16 cellular contexts compared by ENCODE assay signal in the genomic region with DNA sequence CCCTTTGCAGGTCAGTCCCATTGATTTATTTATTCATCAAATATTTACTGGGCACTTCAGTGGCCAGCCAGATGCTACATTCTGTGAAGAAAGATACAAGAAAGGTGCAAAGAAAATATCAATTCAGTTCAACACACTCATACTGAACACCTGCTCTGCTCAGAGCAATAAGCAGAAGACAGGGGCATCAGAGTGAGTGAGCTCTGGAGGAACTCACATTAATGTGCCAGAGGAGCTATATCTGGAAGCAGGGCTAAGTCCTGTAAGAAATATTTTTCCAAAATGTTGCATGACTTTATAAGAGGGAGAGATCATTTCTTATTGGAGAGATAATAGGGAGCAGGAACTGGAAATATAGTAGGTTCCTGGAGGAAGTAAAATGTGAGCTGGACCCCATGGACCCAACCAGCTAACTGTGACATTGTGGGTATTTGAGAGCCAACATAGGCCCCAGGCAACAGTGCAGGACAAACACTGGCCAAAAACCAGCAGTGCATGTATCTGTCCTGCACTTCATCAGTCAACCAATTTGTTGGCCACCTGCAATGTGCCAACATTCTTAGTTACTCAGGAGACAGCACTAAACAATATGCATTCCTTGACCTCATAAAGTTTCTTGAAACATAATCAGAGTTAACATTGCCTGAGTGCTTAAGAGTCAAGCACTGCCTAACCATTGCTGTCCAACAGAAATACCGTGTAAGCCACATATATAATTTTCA.
A peak's percentile ranks its signal among the peaks of the same experiment; 100 is the strongest.
DNase-seq lines count a peak whose midpoint lies in the region; ATAC-seq, FAIRE-seq and TF ChIP-seq lines count a peak whose summit lies in the region.
"Had no signal": no experiment of that assay in that cellular context is flagged by ENCODE, and none has a peak within 500 bp of the region (broad histone marks: within the 10 kb centered on the region; RNA-seq: fewer than 3 reads in every experiment).

No MANE protein-coding gene starts in this region.

- no peak for TF ChIP-seq POLR2A in gastroesophageal sphincter (IDR thresholded peaks at IDR 0.05)
- no peak for TF ChIP-seq POLR2A in suprapubic skin (IDR thresholded peaks at IDR 0.05)

- no peaks in the 10 kb centered on the region for H3K27me3 ChIP-seq in gastroesophageal sphincter
- no peaks in the 10 kb centered on the region for H3K27me3 ChIP-seq in left lung
- peaks cover 2% of the 10 kb centered on the region for H3K27me3 ChIP-seq in suprapubic skin
- H3K27me3 ChIP-seq in small intestine (ENCODE audit: control insufficient read depth in 2 of 2, insufficient read depth in 2 of 2, low read length in 2 of 2), result peaks cover 0 to 2% of the 10 kb centered on the region in 2 donors

- peaks cover 6 to 65% (median 7%) of the 10 kb centered on the region in 3 donors for H3K4me1 ChIP-seq in gastroesophageal sphincter
- no peaks in the 10 kb centered on the region for H3K4me1 ChIP-seq in left lung
- H3K4me1 ChIP-seq in suprapubic skin, result peaks cover 14% of the 10 kb centered on the region
- H3K4me1 ChIP-seq in small intestine (ENCODE audit: control insufficient read depth in 2 of 2, insufficient read depth in 1 of 2, low read depth in 1 of 2, low read length in 1 of 2), result no peaks in the 10 kb centered on the region

- no peak for FAIRE-seq in small intestine (lab: Jason Lieb, UNC)
- FAIRE-seq: GM12892 had no signal

- WGBS in gastroesophageal sphincter (ENCODE audit: low coverage in 1 of 2), 2 donors, result 40 to 60% methylated on average over 1 of the region's 1 CpG
- WGBS in suprapubic skin, result 71% methylated on average over 1 of the region's 1 CpG
- WGBS in small intestine, 3 donors, result 74 to 81% (median 81%) methylated on average over 1 of the region's 1 CpG

- TF ChIP-seq EP300 in gastroesophageal sphincter (IDR thresholded peaks at IDR 0.05) (no peak), suprapubic skin (IDR thresholded peaks at IDR 0.05) (peak; percentile 32)

- no peak for TF ChIP-seq CTCF in gastroesophageal sphincter (IDR thresholded peaks at IDR 0.05)
- TF ChIP-seq CTCF in left lung (IDR thresholded peaks at IDR 0.05), result no peak
- TF ChIP-seq CTCF in suprapubic skin (IDR thresholded peaks at IDR 0.05), result no peak

- H3K9me3 ChIP-seq in gastroesophageal sphincter, result no peaks in the 10 kb centered on the region
- no peaks in the 10 kb centered on the region for H3K9me3 ChIP-seq in left lung
- no peaks in the 10 kb centered on the region for H3K9me3 ChIP-seq in suprapubic skin
- no peaks in the 10 kb centered on the region for H3K9me3 ChIP-seq in small intestine (ENCODE audit: control insufficient read depth, low read depth)

- H3K36me3 ChIP-seq in gastroesophageal sphincter (no peaks in the 10 kb centered on the region), left lung (no peaks in the 10 kb centered on the region), suprapubic skin (no peaks in the 10 kb centered on the region), small intestine (ENCODE audit: control insufficient read depth in 2 of 2, insufficient read depth in 2 of 2, low read length in 2 of 2) (no peaks in the 10 kb centered on the region)

- H3K4me3 ChIP-seq in gastroesophageal sphincter (no peak overlapping the region), left lung (no peak overlapping the region), suprapubic skin (no peak overlapping the region), small intestine (ENCODE audit: low read depth in 1 of 2, low read length in 2 of 2) (no peak overlapping the region)
- H3K4me3 ChIP-seq: GM23338, PC-9 had no signal

- H3K27ac ChIP-seq in gastroesophageal sphincter (peak overlapping the region; percentile 62 to 87 (median 82)), left lung (no peak overlapping the region), suprapubic skin (no peak overlapping the region), small intestine (ENCODE audit: low read depth in 1 of 2, low read length in 1 of 2) (no peak overlapping the region)
- H3K27ac ChIP-seq: C4-2B, HL-60, PC-9 had no signal

- DNase-seq in M059J (ENCODE audit: low read depth), result peak; percentile 20
- DNase-seq in left lung, result no peak
- DNase-seq in suprapubic skin (ENCODE audit: low spot score in 2 of 2), result no peak
- DNase-seq in small intestine, result no peak
- DNase-seq in MV-4-11 (lab: John Stamatoyannopoulos, UW), result no peak
- no peak for DNase-seq in cerebellum (ENCODE audit: low spot score)
- DNase-seq: NCI-H1417 treated with DMSO at 0.1 percent for 48 hours, NCI-H2029, NCI-H2171, NCI-H446, PC-9 had no signal

- ATAC-seq in gastroesophageal sphincter, result peak; percentile 83
- peak; percentile 48 for ATAC-seq in left lung
- ATAC-seq: GM23338 had no signal

- intact Hi-C loops in left lung (cut with DNase I), result no loop called here

Comparison
In these comparisons a context has a peak if more than half of its experiments do, and no peak if none do; other contexts are left out.
1. H3K27ac ChIP-seq: peak in gastroesophageal sphincter (4 of 4); none in left lung (0 of 2), suprapubic skin (single experiment) and small intestine (0 of 2).